18 cellular contexts compared by ENCODE assay signal in the genomic region with DNA sequence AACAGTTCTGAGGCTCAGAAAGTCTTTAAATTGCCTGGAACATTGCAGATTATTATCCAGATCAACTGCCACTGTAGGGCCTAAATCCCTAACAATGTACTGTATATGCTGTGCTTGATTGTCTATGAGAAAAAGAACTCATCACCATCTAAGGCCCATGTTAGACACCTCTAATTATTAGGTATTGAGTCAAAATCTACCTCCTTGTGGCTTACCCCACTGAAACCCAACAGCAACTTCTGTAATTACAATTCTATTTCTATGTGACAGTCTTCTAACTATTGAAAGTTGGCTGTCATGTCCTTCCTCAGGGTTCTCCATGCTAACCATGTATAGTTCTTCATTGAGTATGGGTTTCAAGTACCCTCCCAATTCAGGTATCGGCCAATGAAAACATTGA. TPM values are rescaled to one million over a fixed set of nuclear protein-coding genes. Genes with fewer than 3 reads are reported as not detected.
A peak's percentile ranks its signal among the peaks of the same experiment; 100 is the strongest.
DNase-seq lines count a peak whose midpoint lies in the region; ATAC-seq, FAIRE-seq and TF ChIP-seq lines count a peak whose summit lies in the region.
"Had no signal": no experiment of that assay in that cellular context is flagged by ENCODE, and none has a peak within 500 bp of the region (broad histone marks: within the 10 kb centered on the region; RNA-seq: fewer than 3 reads in every experiment).

No MANE protein-coding gene starts in this region.

- H3K27ac Mint-ChIP-seq in memory B cell = peak overlapping the region; percentile 45
- H3K27ac Mint-ChIP-seq in activated CD4-positive, alpha-beta T cell treated with anti-CD3 and anti-CD28 coated beads, Interleukin-2, amount 10 ng/mL, durations not matched to agents 7 days and 5 days = no peak overlapping the region
- H3K27ac Mint-ChIP-seq: B cell had no signal

- H3K4me1 ChIP-seq in pancreas = no peaks in the 10 kb centered on the region
- H3K4me1 ChIP-seq: BLaER1 treated with 17β-estradiol and CSF1 and Interleukin-3, amounts not matched to agents 10 nM and 100 nM; HAP-1 had no signal

- H3K27me3 Mint-ChIP-seq in memory B cell = no peaks in the 10 kb centered on the region
- H3K27me3 Mint-ChIP-seq in activated CD4-positive, alpha-beta T cell treated with anti-CD3 and anti-CD28 coated beads, Interleukin-2, amount 10 ng/mL, durations not matched to agents 7 days and 5 days = no peaks in the 10 kb centered on the region
- H3K27me3 Mint-ChIP-seq: B cell; CD8-positive, alpha-beta memory T cell had no signal

- FAIRE-seq in GM12892 (lab: Jason Lieb, UNC) (peak; percentile 48), pancreas (lab: Jason Lieb, UNC) (no peak)
- FAIRE-seq: GM19239 had no signal

- no peaks in the 10 kb centered on the region for H3K27me3 ChIP-seq in pancreas
- H3K27me3 ChIP-seq: BLaER1 treated with 17β-estradiol and CSF1 and Interleukin-3, amounts not matched to agents 10 nM and 100 nM had no signal

- POLR2A ChIA-PET in activated CD4-positive, alpha-beta T cell treated with anti-CD3 and anti-CD28 coated beads, Interleukin-2, amount 10 ng/mL, durations not matched to agents 7 days and 5 days (lab: Charles Lee) = no interaction called here

- H3K4me3 ChIP-seq in pancreas = no peak overlapping the region
- H3K4me3 ChIP-seq: BLaER1 treated with 17β-estradiol and CSF1 and Interleukin-3, amounts not matched to agents 10 nM and 100 nM; GM23248; HAP-1 had no signal

- H3K36me3 ChIP-seq in pancreas = peaks cover 0 to 25% (median 10%) of the 10 kb centered on the region in 3 donors

- whole genome bisulfite sequencing in pancreas, 2 donors = 100% methylated on average over 1 of the region's 1 CpG

- H3K27ac ChIP-seq in pancreas = no peak overlapping the region
- H3K27ac ChIP-seq: BLaER1 treated with 17β-estradiol and CSF1 and Interleukin-3, amounts not matched to agents 10 nM and 100 nM; GM23248; HL-60; KMS-11 had no signal

- TF ChIP-seq CTCF in pancreas (IDR thresholded peaks at IDR 0.05) = no peak

- no peaks in the 10 kb centered on the region for H3K9me3 Mint-ChIP-seq in memory B cell
- H3K9me3 Mint-ChIP-seq in activated CD4-positive, alpha-beta T cell treated with anti-CD3 and anti-CD28 coated beads, Interleukin-2, amount 10 ng/mL, durations not matched to agents 7 days and 5 days = no peaks in the 10 kb centered on the region
- H3K9me3 Mint-ChIP-seq: CD8-positive, alpha-beta memory T cell had no signal

- no peaks in the 10 kb centered on the region for H3K9me3 ChIP-seq in pancreas
- H3K9me3 ChIP-seq: BLaER1 treated with 17β-estradiol and CSF1 and Interleukin-3, amounts not matched to agents 10 nM and 100 nM; HAP-1 had no signal

- peaks cover 2% of the 10 kb centered on the region for H3K4me1 Mint-ChIP-seq in memory B cell
- peaks cover 2% of the 10 kb centered on the region for H3K4me1 Mint-ChIP-seq in activated CD4-positive, alpha-beta T cell treated with anti-CD3 and anti-CD28 coated beads, Interleukin-2, amount 10 ng/mL, durations not matched to agents 7 days and 5 days
- H3K4me1 Mint-ChIP-seq: B cell had no signal

- H3K4me3 Mint-ChIP-seq in memory B cell = no peak overlapping the region
- no peak overlapping the region for H3K4me3 Mint-ChIP-seq in activated CD4-positive, alpha-beta T cell treated with anti-CD3 and anti-CD28 coated beads, Interleukin-2, amount 10 ng/mL, durations not matched to agents 7 days and 5 days
- H3K4me3 Mint-ChIP-seq: B cell; CD8-positive, alpha-beta memory T cell had no signal

- no peak for TF ChIP-seq POLR2A in GM12892 (IDR thresholded peaks at IDR 0.05; ENCODE audit: low read depth, low read length)

- intact Hi-C loops in pancreas (cut with DNase I) = no loop called here

- DNase-seq in GM12892 (ENCODE audit: insufficient read length) = no peak
- DNase-seq in memory B cell (ENCODE audit: low spot score in 2 of 2) = no peak
- no peak for DNase-seq in pancreas
- DNase-seq in activated CD4-positive, alpha-beta T cell treated with anti-CD3 and anti-CD28 coated beads, Interleukin-2, amount 10 ng/mL, durations not matched to agents 7 days and 5 days = no peak
- DNase-seq in DMS79 (lab: John Stamatoyannopoulos, UW) = no peak
- DNase-seq: CD8-positive, alpha-beta memory T cell; COR-L47; DMS 273 treated with DMSO at 0.1 percent for 48 hours; GDM1; GM23248 had no signal

- H3K36me3 Mint-ChIP-seq in memory B cell = peaks cover 34% of the 10 kb centered on the region
- peaks cover 51% of the 10 kb centered on the region for H3K36me3 Mint-ChIP-seq in activated CD4-positive, alpha-beta T cell treated with anti-CD3 and anti-CD28 coated beads, Interleukin-2, amount 10 ng/mL, durations not matched to agents 7 days and 5 days (ENCODE audit: low read depth)

- CTCF ChIA-PET in activated CD4-positive, alpha-beta T cell treated with anti-CD3 and anti-CD28 coated beads, Interleukin-2, amount 10 ng/mL, durations not matched to agents 7 days and 5 days (lab: Charles Lee) = interaction anchor here (0.6 to 1.2 kb wide), 3 partner anchors 8 to 24 kb away, joined by 3 to 5 read pairs (median 3); no protein-coding TSS in a partner anchor

- ATAC-seq in HG02610 (IDR thresholded peaks at IDR 0.05; ENCODE audit: unreplicated experiment) (peak; percentile 62), HG03442 (IDR thresholded peaks at IDR 0.05; ENCODE audit: unreplicated experiment) (peak; percentile 67), memory B cell (ENCODE audit: low read depth) (no peak), pancreas (no peak)

RNA-seq across cellular contexts. Expression of gene MCM9, which starts 13.9 kb away (rescaled TPM):
- polyA plus RNA-seq in GM12892 (2012; ENCODE audit: missing spikeins) = 8.4 TPM
- total RNA-seq in pancreas = 10 to 100 TPM in 2 of 6 donors, 1 to 10 TPM in 4; 7.5 to 14.4 (median 8.9) TPM
- 1 to 10 TPM; 5.0 to 5.9 TPM for polyA plus RNA-seq in pancreas
- 10 to 100 TPM; 19.9 to 21.2 TPM for total RNA-seq in activated CD4-positive, alpha-beta T cell treated with anti-CD3 and anti-CD28 coated beads, Interleukin-2, amount 10 ng/mL, durations not matched to agents 7 days and 5 days

RNA-seq across cellular contexts. Expression of gene ASF1A, which starts 27.1 kb away (rescaled TPM):
- polyA plus RNA-seq in GM12892 (2012; ENCODE audit: missing spikeins) = 17.5 TPM
- 10 to 100 TPM in 3 of 6 donors, 1 to 10 TPM in 3; 4.5 to 13.9 (median 9.6) TPM for total RNA-seq in pancreas
- polyA plus RNA-seq in pancreas = 1 to 10 TPM; 6.5 to 8.3 TPM
- total RNA-seq in activated CD4-positive, alpha-beta T cell treated with anti-CD3 and anti-CD28 coated beads, Interleukin-2, amount 10 ng/mL, durations not matched to agents 7 days and 5 days = 10 to 100 TPM; 38.6 to 40.5 TPM

Comparison
In these comparisons a context has a peak if more than half of its experiments do, and no peak if none do; other contexts are left out.
1. ATAC-seq: peak in HG02610 (single experiment) and HG03442 (single experiment); none in memory B cell (single experiment) and pancreas (0 of 4).